ENCODE assay signal across 9 cellular contexts in genomic region chr11:5891216-5891800, GRCh38. TPM values are rescaled to one million over a fixed set of nuclear protein-coding genes. Genes with fewer than 3 reads are reported as not detected.
A peak's percentile ranks its signal among the peaks of the same experiment; 100 is the strongest.
DNase-seq lines count a peak whose midpoint lies in the region; ATAC-seq, FAIRE-seq and TF ChIP-seq lines count a peak whose summit lies in the region.
"Had no signal": no experiment of that assay in that cellular context is flagged by ENCODE, and none has a peak within 500 bp of the region (broad histone marks: within the 10 kb centered on the region; RNA-seq: fewer than 3 reads in every experiment).

No MANE protein-coding gene starts in this region.

- FAIRE-seq in D721Med (lab: Jason Lieb, UNC) = no peak

- no peak overlapping the region for H3K4me3 ChIP-seq in Jurkat, Clone E6-1 (ENCODE audit: low read length)
- H3K4me3 ChIP-seq in adipocyte (ENCODE audit: low read length) = no peak overlapping the region
- no peak overlapping the region for H3K4me3 ChIP-seq in left lung
- H3K4me3 ChIP-seq: skin epidermis had no signal

- ATAC-seq in left lung (peak; percentile 16), HG03442 (IDR thresholded peaks at IDR 0.05; ENCODE audit: unreplicated experiment) (no peak)

- H3K36me3 ChIP-seq in adipocyte (ENCODE audit: control insufficient read depth, insufficient read depth, low read length, severe bottlenecking) = no peaks in the 10 kb centered on the region
- no peaks in the 10 kb centered on the region for H3K36me3 ChIP-seq in left lung

- intact Hi-C loops in left lung (cut with DNase I) = no loop called here

- H3K9me3 ChIP-seq in adipocyte (ENCODE audit: control insufficient read depth, low read length) (no peaks in the 10 kb centered on the region), left lung (no peaks in the 10 kb centered on the region)

- H3K27ac ChIP-seq in left lung = no peak overlapping the region
- H3K27ac ChIP-seq: skin epidermis had no signal

- H3K4me1 ChIP-seq in adipocyte (ENCODE audit: control insufficient read depth, insufficient read depth, low read length) (no peaks in the 10 kb centered on the region), left lung (no peaks in the 10 kb centered on the region)

- no peak for DNase-seq in D721Med (ENCODE audit: insufficient read length, low spot score)
- DNase-seq in Jurkat, Clone E6-1 (ENCODE audit: low read depth, low spot score) = peak; percentile 17
- DNase-seq in adipocyte (ENCODE audit: low read depth) = peak; percentile 52
- DNase-seq in left lung = no peak
- no peak for DNase-seq in activated CD8-positive, alpha-beta memory T cell treated with anti-CD3 and anti-CD28 coated beads, Interleukin-2, amount 50 U/mL, for 48 hours
- no peak for DNase-seq in stimulated activated CD4-positive, alpha-beta T cell treated with anti-CD3 and anti-CD28 coated beads, Interleukin-2, amount 100 ng/mL, for 48 hours
- no peak for DNase-seq in NCI-H1436 treated with DMSO at 0.1 percent for 48 hours (lab: John Stamatoyannopoulos, UW)

- TF ChIP-seq CTCF in D721Med (IDR thresholded peaks at IDR 0.05; ENCODE audit: insufficient read depth, missing control alignments) (peak; percentile 33), left lung (IDR thresholded peaks at IDR 0.05) (peak in 1 of 2 donors; percentile 51)

- peaks cover 12% of the 10 kb centered on the region for H3K27me3 ChIP-seq in adipocyte (replicated peaks; ENCODE audit: control insufficient read depth, insufficient read depth, low read length)
- no peaks in the 10 kb centered on the region for H3K27me3 ChIP-seq in left lung

- H3K9ac ChIP-seq in adipocyte (ENCODE audit: low read length) = no peak overlapping the region

RNA-seq across cellular contexts. Expression of gene OR52E5, which starts 1.7 kb away (rescaled TPM):
- polyA plus RNA-seq in Jurkat, Clone E6-1 (2012; ENCODE audit: insufficient read depth, insufficient read length) = not detected
- not detected for total RNA-seq in left lung

RNA-seq across cellular contexts. Expression of gene OR52E4, which starts 10.9 kb away (rescaled TPM):
- not detected for polyA plus RNA-seq in Jurkat, Clone E6-1 (2012; ENCODE audit: insufficient read depth, insufficient read length)
- total RNA-seq in left lung = not detected

RNA-seq across cellular contexts. Expression of gene OR52E8, which starts 33.8 kb away (rescaled TPM):
- polyA plus RNA-seq in Jurkat, Clone E6-1 (2012; ENCODE audit: insufficient read depth, insufficient read length) = not detected
- total RNA-seq in left lung = not detected

RNA-seq across cellular contexts. Expression of gene OR52E6, which starts 49.6 kb away (rescaled TPM):
- not detected for polyA plus RNA-seq in Jurkat, Clone E6-1 (2012; ENCODE audit: insufficient read depth, insufficient read length)
- total RNA-seq in left lung = not detected

RNA-seq across cellular contexts. Expression of gene OR56A3, which starts 50.7 kb away (rescaled TPM):
- polyA plus RNA-seq in Jurkat, Clone E6-1 (2012; ENCODE audit: insufficient read depth, insufficient read length) = not detected
- total RNA-seq in left lung = not detected

Comparison
In these comparisons a context has a peak if more than half of its experiments do, and no peak if none do; other contexts are left out.
1. DNase-seq: peak in Jurkat, Clone E6-1 (single experiment) and adipocyte (single experiment); none in D721Med (single experiment), left lung (0 of 2), activated CD8-positive, alpha-beta memory T cell treated with anti-CD3 and anti-CD28 coated beads, Interleukin-2, amount 50 U/mL, for 48 hours (single experiment), stimulated activated CD4-positive, alpha-beta T cell treated with anti-CD3 and anti-CD28 coated beads, Interleukin-2, amount 100 ng/mL, for 48 hours (0 of 2) and NCI-H1436 treated with DMSO at 0.1 percent for 48 hours (single experiment).